Comparison of ENCODE assay signal across 8 cellular contexts in the genomic region with DNA sequence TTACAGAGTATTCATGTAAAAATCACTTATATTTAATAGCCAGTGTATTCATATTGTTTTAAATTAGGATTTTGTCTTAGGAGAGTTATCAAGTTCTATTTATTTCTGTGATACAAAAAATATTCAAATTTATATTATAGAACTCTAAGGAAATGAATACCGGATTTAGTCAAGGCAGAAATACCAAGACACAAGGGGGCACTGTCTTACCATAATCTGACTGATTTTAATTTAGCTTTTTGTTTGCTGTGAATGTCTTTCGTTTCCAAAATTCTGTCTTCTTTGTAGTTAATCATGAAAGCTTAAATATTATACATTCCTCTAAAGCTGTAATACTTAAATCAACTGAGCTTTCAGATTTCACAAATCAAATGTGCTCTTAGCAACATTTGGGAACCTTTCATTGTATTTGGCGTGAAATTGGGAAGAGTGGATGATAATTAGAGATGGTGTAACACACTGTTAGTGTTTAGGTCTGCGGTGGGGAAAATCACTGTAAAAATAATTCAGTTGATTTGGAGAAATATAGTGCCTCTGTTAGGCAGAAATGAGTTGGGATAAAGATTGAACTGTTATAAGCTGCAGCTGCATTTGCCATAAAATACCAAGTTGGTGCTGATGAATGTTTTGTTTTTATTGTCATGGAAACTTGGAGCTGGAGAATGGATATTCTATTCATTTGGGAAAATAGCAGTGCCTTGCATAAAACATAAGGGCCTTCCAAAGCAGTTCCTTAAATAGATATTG.
DNase-seq lines count a peak whose midpoint lies in the region; ATAC-seq and TF ChIP-seq lines count a peak whose summit lies in the region.

No MANE protein-coding gene starts in this region.

- DNase-seq in EH (ENCODE audit: low read depth) (peak; percentile 70), MG63 (no peak), SJSA1 (ENCODE audit: low read depth in 1 of 2, low spot score in 2 of 2) (peak in 1 of 2 experiments; percentile 51), fibroblast of the aortic adventitia (ENCODE audit: low read depth) (peak; percentile 88), omental fat pad (ENCODE audit: low spot score) (no peak)
- no peak for DNase-seq in stimulated activated naive B cell treated with anti-CD40 and anti-IgM and Interleukin-4, amounts not matched to agents 10 μg/mL and 1 μg/mL and 100 μg/mL, for 72 hours

- no peaks in the 10 kb centered on the region for H3K27me3 ChIP-seq in MG63
- H3K27me3 ChIP-seq in SJSA1 (replicated peaks): no peaks in the 10 kb centered on the region

- H3K4me1 Mint-ChIP-seq in stimulated activated naive B cell treated with anti-CD40 and anti-IgM and Interleukin-4, amounts not matched to agents 10 μg/mL and 1 μg/mL and 100 μg/mL, for 72 hours: peaks cover 9 to 17% of the 10 kb centered on the region in 2 donors

- H3K9me3 ChIP-seq in MG63 (0 out of 2 replicates have a peak, but pooled peaks cover 4% of the 10 kb centered on the region), SJSA1 (replicated peaks) (no peaks in the 10 kb centered on the region)

- peak overlapping the region; percentile 16 for H3K27ac ChIP-seq in SJSA1

- no peak overlapping the region for H3K27ac Mint-ChIP-seq in stimulated activated naive B cell treated with anti-CD40 and anti-IgM and Interleukin-4, amounts not matched to agents 10 μg/mL and 1 μg/mL and 100 μg/mL, for 72 hours

- H3K36me3 ChIP-seq in MG63 (0 out of 2 replicates have a peak, but pooled peaks cover 2% of the 10 kb centered on the region), SJSA1 (no peaks in the 10 kb centered on the region)

- H3K4me1 ChIP-seq in SJSA1 (replicated peaks): peaks cover 22% of the 10 kb centered on the region

- H3K9me3 Mint-ChIP-seq in stimulated activated naive B cell treated with anti-CD40 and anti-IgM and Interleukin-4, amounts not matched to agents 10 μg/mL and 1 μg/mL and 100 μg/mL, for 72 hours: peaks cover 4% of the 10 kb centered on the region in 2 donors

- peaks cover 17 to 19% of the 10 kb centered on the region in 2 donors for H3K36me3 Mint-ChIP-seq in stimulated activated naive B cell treated with anti-CD40 and anti-IgM and Interleukin-4, amounts not matched to agents 10 μg/mL and 1 μg/mL and 100 μg/mL, for 72 hours

- H3K27me3 Mint-ChIP-seq in stimulated activated naive B cell treated with anti-CD40 and anti-IgM and Interleukin-4, amounts not matched to agents 10 μg/mL and 1 μg/mL and 100 μg/mL, for 72 hours: no peaks in the 10 kb centered on the region

- ATAC-seq in omental fat pad (ENCODE audit: low FRiP score): peak; percentile 51
- no peak for ATAC-seq in HG03159 (IDR thresholded peaks at IDR 0.05; ENCODE audit: unreplicated experiment)
- no peak for ATAC-seq in GM21423 (IDR thresholded peaks at IDR 0.05; ENCODE audit: unreplicated experiment)
- no peak for ATAC-seq in stimulated activated naive B cell treated with anti-CD40 and anti-IgM and Interleukin-4, amounts not matched to agents 10 μg/mL and 1 μg/mL and 100 μg/mL, for 72 hours (replicated peaks)

- peak; percentile 71 for TF ChIP-seq CTCF in fibroblast of the aortic adventitia (IDR thresholded peaks at IDR 0.05; ENCODE audit: insufficient read depth, low read length)
- TF ChIP-seq CTCF in omental fat pad (IDR thresholded peaks at IDR 0.05): no peak

- H3K4me3 ChIP-seq in MG63: peak overlapping the region; percentile 10; the same call in 1 of the 2 replicates
- no peak overlapping the region for H3K4me3 ChIP-seq in SJSA1
- H3K4me3 ChIP-seq in fibroblast of the aortic adventitia (ENCODE audit: low read depth, low read length): peak overlapping the region; percentile 42

- H3K4me3 Mint-ChIP-seq in stimulated activated naive B cell treated with anti-CD40 and anti-IgM and Interleukin-4, amounts not matched to agents 10 μg/mL and 1 μg/mL and 100 μg/mL, for 72 hours: peak overlapping the region in 1 of 2 donors; percentile 39

Comparison
In these comparisons a context has a peak if more than half of its experiments do, and no peak if none do; other contexts are left out.
1. DNase-seq: peak in EH (single experiment) and fibroblast of the aortic adventitia (single experiment); none in MG63 (single experiment), omental fat pad (single experiment) and stimulated activated naive B cell treated with anti-CD40 and anti-IgM and Interleukin-4, amounts not matched to agents 10 μg/mL and 1 μg/mL and 100 μg/mL, for 72 hours (single experiment).